Comparison of ENCODE assay signal across 1 cellular context in genomic region chr20:370977-371754, GRCh38.
A peak's percentile ranks its signal among the peaks of the same experiment; 100 is the strongest.
TF ChIP-seq lines count a peak whose summit lies in the region.

No MANE protein-coding gene starts in this region.

TF ChIP-seq in HepG2, 621 proteins besides CTCF, POLR2A, EP300 and RAD21 (continued from another document and continues in another):
- TF ChIP-seq USF2 (IDR thresholded peaks at IDR 0.05; ENCODE audit: low read depth, low read length) = no peak
- no peak for TF ChIP-seq USF2 (CRISPR knock-in tag; IDR thresholded peaks at IDR 0.05; ENCODE audit: borderline replicate concordance)
- TF ChIP-seq ZSCAN21 (CRISPR knock-in tag; IDR thresholded peaks at IDR 0.05; ENCODE audit: borderline replicate concordance) = no peak; the same call in none of the 2 replicates
- TF ChIP-seq NFKBIZ (CRISPR knock-in tag; IDR thresholded peaks at IDR 0.05) = no peak; the same call in 1 of the 2 replicates
- peak; percentile 75; the same call in 1 of the 2 replicates for TF ChIP-seq ZFP91 (CRISPR knock-in tag; IDR thresholded peaks at IDR 0.05; ENCODE audit: borderline replicate concordance)
- no peak for TF ChIP-seq SUZ12 (IDR thresholded peaks at IDR 0.05; ENCODE audit: low read depth, low read length)
- no peak for TF ChIP-seq SOX6 (IDR thresholded peaks at IDR 0.05)
- no peak for TF ChIP-seq SOX6 (CRISPR knock-in tag; IDR thresholded peaks at IDR 0.05)
- TF ChIP-seq ZNF839 (CRISPR knock-in tag; IDR thresholded peaks at IDR 0.05; ENCODE audit: borderline replicate concordance) = no peak
- TF ChIP-seq U2AF2 (IDR thresholded peaks at IDR 0.05; ENCODE audit: low read depth, low read length) = 0 out of 2 replicates have a peak, but pooled peaks have one; percentile 9
- TF ChIP-seq NFATC3 (CRISPR knock-in tag; IDR thresholded peaks at IDR 0.05) = no peak
- TF ChIP-seq, protein P1, sequence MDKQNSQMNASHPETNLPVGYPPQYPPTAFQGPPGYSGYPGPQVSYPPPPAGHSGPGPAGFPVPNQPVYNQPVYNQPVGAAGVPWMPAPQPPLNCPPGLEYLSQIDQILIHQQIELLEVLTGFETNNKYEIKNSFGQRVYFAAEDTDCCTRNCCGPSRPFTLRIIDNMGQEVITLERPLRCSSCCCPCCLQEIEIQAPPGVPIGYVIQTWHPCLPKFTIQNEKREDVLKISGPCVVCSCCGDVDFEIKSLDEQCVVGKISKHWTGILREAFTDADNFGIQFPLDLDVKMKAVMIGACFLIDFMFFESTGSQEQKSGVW (CRISPR knock-in tag; IDR thresholded peaks at IDR 0.05; ENCODE audit: borderline replicate concordance) = no peak
- no peak for TF ChIP-seq ARNT (IDR thresholded peaks at IDR 0.05)
- 0 out of 2 replicates have a peak, but pooled peaks have one; percentile 6 for TF ChIP-seq ZNF136 (CRISPR knock-in tag; IDR thresholded peaks at IDR 0.05; ENCODE audit: low read depth)
- no peak for TF ChIP-seq ZNF724P (CRISPR knock-in tag; IDR thresholded peaks at IDR 0.05; ENCODE audit: borderline replicate concordance)
- 0 out of 2 replicates have a peak, but pooled peaks have one; percentile 33 for TF ChIP-seq EEA1 (CRISPR knock-in tag; IDR thresholded peaks at IDR 0.05; ENCODE audit: borderline replicate concordance)
- peak; percentile 16; the same call in 1 of the 2 replicates for TF ChIP-seq ZNF766 (CRISPR knock-in tag; IDR thresholded peaks at IDR 0.05; ENCODE audit: borderline replicate concordance)
- no peak for TF ChIP-seq FOXO1 (CRISPR knock-in tag; IDR thresholded peaks at IDR 0.05)
- TF ChIP-seq MEIS2 (CRISPR knock-in tag; IDR thresholded peaks at IDR 0.05) = no peak
- no peak for TF ChIP-seq ZNF780A (CRISPR knock-in tag; IDR thresholded peaks at IDR 0.05)
- no peak for TF ChIP-seq ZNF644 (CRISPR knock-in tag; IDR thresholded peaks at IDR 0.05; ENCODE audit: low read depth)
- no peak for TF ChIP-seq ELF1 (CRISPR knock-in tag; IDR thresholded peaks at IDR 0.05)
- TF ChIP-seq RBM39 (IDR thresholded peaks at IDR 0.05; ENCODE audit: low read depth, low read length, poor library complexity, severe bottlenecking) = no peak
- no peak for TF ChIP-seq ZNF7 (CRISPR knock-in tag; IDR thresholded peaks at IDR 0.05)
- no peak for TF ChIP-seq ZNF570 (CRISPR knock-in tag; IDR thresholded peaks at IDR 0.05; ENCODE audit: borderline replicate concordance)
- TF ChIP-seq, protein P2, sequence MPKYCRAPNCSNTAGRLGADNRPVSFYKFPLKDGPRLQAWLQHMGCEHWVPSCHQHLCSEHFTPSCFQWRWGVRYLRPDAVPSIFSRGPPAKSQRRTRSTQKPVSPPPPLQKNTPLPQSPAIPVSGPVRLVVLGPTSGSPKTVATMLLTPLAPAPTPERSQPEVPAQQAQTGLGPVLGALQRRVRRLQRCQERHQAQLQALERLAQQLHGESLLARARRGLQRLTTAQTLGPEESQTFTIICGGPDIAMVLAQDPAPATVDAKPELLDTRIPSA (CRISPR knock-in tag; IDR thresholded peaks at IDR 0.05; ENCODE audit: borderline replicate concordance) = no peak
- TF ChIP-seq ZNF143 (CRISPR knock-in tag; IDR thresholded peaks at IDR 0.05) = no peak
- no peak for TF ChIP-seq ZNF24 (IDR thresholded peaks at IDR 0.05)
- TF ChIP-seq SIX4 (CRISPR knock-in tag; IDR thresholded peaks at IDR 0.05) = no peak
- TF ChIP-seq YEATS4 (CRISPR knock-in tag; IDR thresholded peaks at IDR 0.05; ENCODE audit: borderline replicate concordance) = peak; percentile 59
- TF ChIP-seq, protein P3, sequence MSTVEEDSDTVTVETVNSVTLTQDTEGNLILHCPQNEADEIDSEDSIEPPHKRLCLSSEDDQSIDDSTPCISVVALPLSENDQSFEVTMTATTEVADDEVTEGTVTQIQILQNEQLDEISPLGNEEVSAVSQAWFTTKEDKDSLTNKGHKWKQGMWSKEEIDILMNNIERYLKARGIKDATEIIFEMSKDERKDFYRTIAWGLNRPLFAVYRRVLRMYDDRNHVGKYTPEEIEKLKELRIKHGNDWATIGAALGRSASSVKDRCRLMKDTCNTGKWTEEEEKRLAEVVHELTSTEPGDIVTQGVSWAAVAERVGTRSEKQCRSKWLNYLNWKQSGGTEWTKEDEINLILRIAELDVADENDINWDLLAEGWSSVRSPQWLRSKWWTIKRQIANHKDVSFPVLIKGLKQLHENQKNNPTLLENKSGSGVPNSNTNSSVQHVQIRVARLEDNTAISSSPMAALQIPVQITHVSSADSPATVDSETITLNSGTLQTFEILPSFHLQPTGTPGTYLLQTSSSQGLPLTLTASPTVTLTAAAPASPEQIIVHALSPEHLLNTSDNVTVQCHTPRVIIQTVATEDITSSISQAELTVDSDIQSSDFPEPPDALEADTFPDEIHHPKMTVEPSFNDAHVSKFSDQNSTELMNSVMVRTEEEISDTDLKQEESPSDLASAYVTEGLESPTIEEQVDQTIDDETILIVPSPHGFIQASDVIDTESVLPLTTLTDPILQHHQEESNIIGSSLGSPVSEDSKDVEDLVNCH (CRISPR knock-in tag; IDR thresholded peaks at IDR 0.05) = no peak
- no peak for TF ChIP-seq ZNF83 (CRISPR knock-in tag; IDR thresholded peaks at IDR 0.05; ENCODE audit: borderline replicate concordance)
- no peak for TF ChIP-seq GTF3A (CRISPR knock-in tag; conservative IDR thresholded peaks at IDR 0.05)
- no peak for TF ChIP-seq JDP2 (CRISPR knock-in tag; IDR thresholded peaks at IDR 0.05; ENCODE audit: borderline replicate concordance)
- no peak for TF ChIP-seq MAF1 (CRISPR knock-in tag; IDR thresholded peaks at IDR 0.05; ENCODE audit: borderline replicate concordance)
- TF ChIP-seq, protein P4, sequence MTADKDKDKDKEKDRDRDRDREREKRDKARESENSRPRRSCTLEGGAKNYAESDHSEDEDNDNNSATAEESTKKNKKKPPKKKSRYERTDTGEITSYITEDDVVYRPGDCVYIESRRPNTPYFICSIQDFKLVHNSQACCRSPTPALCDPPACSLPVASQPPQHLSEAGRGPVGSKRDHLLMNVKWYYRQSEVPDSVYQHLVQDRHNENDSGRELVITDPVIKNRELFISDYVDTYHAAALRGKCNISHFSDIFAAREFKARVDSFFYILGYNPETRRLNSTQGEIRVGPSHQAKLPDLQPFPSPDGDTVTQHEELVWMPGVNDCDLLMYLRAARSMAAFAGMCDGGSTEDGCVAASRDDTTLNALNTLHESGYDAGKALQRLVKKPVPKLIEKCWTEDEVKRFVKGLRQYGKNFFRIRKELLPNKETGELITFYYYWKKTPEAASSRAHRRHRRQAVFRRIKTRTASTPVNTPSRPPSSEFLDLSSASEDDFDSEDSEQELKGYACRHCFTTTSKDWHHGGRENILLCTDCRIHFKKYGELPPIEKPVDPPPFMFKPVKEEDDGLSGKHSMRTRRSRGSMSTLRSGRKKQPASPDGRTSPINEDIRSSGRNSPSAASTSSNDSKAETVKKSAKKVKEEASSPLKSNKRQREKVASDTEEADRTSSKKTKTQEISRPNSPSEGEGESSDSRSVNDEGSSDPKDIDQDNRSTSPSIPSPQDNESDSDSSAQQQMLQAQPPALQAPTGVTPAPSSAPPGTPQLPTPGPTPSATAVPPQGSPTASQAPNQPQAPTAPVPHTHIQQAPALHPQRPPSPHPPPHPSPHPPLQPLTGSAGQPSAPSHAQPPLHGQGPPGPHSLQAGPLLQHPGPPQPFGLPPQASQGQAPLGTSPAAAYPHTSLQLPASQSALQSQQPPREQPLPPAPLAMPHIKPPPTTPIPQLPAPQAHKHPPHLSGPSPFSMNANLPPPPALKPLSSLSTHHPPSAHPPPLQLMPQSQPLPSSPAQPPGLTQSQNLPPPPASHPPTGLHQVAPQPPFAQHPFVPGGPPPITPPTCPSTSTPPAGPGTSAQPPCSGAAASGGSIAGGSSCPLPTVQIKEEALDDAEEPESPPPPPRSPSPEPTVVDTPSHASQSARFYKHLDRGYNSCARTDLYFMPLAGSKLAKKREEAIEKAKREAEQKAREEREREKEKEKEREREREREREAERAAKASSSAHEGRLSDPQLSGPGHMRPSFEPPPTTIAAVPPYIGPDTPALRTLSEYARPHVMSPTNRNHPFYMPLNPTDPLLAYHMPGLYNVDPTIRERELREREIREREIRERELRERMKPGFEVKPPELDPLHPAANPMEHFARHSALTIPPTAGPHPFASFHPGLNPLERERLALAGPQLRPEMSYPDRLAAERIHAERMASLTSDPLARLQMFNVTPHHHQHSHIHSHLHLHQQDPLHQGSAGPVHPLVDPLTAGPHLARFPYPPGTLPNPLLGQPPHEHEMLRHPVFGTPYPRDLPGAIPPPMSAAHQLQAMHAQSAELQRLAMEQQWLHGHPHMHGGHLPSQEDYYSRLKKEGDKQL (CRISPR knock-in tag; IDR thresholded peaks at IDR 0.05; ENCODE audit: low read depth) = no peak
- TF ChIP-seq ZNF383 (CRISPR knock-in tag; IDR thresholded peaks at IDR 0.05; ENCODE audit: borderline replicate concordance) = no peak
- TF ChIP-seq, protein P5, sequence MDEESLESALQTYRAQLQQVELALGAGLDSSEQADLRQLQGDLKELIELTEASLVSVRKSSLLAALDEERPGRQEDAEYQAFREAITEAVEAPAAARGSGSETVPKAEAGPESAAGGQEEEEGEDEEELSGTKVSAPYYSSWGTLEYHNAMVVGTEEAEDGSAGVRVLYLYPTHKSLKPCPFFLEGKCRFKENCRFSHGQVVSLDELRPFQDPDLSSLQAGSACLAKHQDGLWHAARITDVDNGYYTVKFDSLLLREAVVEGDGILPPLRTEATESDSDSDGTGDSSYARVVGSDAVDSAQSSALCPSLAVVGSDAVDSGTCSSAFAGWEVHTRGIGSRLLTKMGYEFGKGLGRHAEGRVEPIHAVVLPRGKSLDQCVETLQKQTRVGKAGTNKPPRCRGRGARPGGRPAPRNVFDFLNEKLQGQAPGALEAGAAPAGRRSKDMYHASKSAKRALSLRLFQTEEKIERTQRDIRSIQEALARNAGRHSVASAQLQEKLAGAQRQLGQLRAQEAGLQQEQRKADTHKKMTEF (CRISPR knock-in tag; IDR thresholded peaks at IDR 0.05) = no peak; the same call in 1 of the 2 replicates
- TF ChIP-seq CEBPG (CRISPR knock-in tag; IDR thresholded peaks at IDR 0.05) = no peak
- TF ChIP-seq RARA (CRISPR knock-in tag; IDR thresholded peaks at IDR 0.05) = peak; percentile 99
- TF ChIP-seq, protein P6, sequence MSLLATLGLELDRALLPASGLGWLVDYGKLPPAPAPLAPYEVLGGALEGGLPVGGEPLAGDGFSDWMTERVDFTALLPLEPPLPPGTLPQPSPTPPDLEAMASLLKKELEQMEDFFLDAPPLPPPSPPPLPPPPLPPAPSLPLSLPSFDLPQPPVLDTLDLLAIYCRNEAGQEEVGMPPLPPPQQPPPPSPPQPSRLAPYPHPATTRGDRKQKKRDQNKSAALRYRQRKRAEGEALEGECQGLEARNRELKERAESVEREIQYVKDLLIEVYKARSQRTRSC (CRISPR knock-in tag; IDR thresholded peaks at IDR 0.05; ENCODE audit: low read depth) = no peak
- no peak for TF ChIP-seq ZBTB21 (CRISPR knock-in tag; IDR thresholded peaks at IDR 0.05)
- TF ChIP-seq STAG1 (CRISPR knock-in tag; IDR thresholded peaks at IDR 0.05) = no peak
- TF ChIP-seq, protein P7, sequence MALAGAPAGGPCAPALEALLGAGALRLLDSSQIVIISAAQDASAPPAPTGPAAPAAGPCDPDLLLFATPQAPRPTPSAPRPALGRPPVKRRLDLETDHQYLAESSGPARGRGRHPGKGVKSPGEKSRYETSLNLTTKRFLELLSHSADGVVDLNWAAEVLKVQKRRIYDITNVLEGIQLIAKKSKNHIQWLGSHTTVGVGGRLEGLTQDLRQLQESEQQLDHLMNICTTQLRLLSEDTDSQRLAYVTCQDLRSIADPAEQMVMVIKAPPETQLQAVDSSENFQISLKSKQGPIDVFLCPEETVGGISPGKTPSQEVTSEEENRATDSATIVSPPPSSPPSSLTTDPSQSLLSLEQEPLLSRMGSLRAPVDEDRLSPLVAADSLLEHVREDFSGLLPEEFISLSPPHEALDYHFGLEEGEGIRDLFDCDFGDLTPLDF (CRISPR knock-in tag; IDR thresholded peaks at IDR 0.05) = no peak
- no peak; the same call in 1 of the 2 replicates for TF ChIP-seq ZNF160 (CRISPR knock-in tag; IDR thresholded peaks at IDR 0.05)
- no peak for TF ChIP-seq TEAD2 (CRISPR knock-in tag; IDR thresholded peaks at IDR 0.05)
- no peak for TF ChIP-seq ZKSCAN1 (IDR thresholded peaks at IDR 0.05; ENCODE audit: low read length)
- TF ChIP-seq, protein P8, sequence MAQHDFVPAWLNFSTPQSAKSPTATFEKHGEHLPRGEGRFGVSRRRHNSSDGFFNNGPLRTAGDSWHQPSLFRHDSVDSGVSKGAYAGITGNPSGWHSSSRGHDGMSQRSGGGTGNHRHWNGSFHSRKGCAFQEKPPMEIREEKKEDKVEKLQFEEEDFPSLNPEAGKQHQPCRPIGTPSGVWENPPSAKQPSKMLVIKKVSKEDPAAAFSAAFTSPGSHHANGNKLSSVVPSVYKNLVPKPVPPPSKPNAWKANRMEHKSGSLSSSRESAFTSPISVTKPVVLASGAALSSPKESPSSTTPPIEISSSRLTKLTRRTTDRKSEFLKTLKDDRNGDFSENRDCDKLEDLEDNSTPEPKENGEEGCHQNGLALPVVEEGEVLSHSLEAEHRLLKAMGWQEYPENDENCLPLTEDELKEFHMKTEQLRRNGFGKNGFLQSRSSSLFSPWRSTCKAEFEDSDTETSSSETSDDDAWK (CRISPR knock-in tag; IDR thresholded peaks at IDR 0.05) = no peak
- TF ChIP-seq RORA (CRISPR knock-in tag; IDR thresholded peaks at IDR 0.05) = no peak
- TF ChIP-seq RAD51 (IDR thresholded peaks at IDR 0.05; ENCODE audit: borderline replicate concordance) = no peak
- 0 out of 2 replicates have a peak, but pooled peaks have one; percentile 12 for TF ChIP-seq SAFB2 (CRISPR knock-in tag; IDR thresholded peaks at IDR 0.05; ENCODE audit: borderline replicate concordance, low read depth)
- peak; percentile 59 for TF ChIP-seq IRX3 (CRISPR knock-in tag; IDR thresholded peaks at IDR 0.05; ENCODE audit: borderline replicate concordance, low read depth)
